ENCODE assay signal across 8 cellular contexts in genomic region chr12:124917135-124917840, GRCh38. TPM values are rescaled to one million over a fixed set of nuclear protein-coding genes. Genes with fewer than 3 reads are reported as not detected.
DNase-seq lines count a peak whose midpoint lies in the region; ATAC-seq and TF ChIP-seq lines count a peak whose summit lies in the region.

No MANE protein-coding gene starts in this region.

- H3K27ac ChIP-seq in breast epithelium, result peak overlapping the region; percentile 98

- ATAC-seq in GM18517 (IDR thresholded peaks at IDR 0.05; ENCODE audit: unreplicated experiment) (peak; percentile 30), HG03025 (IDR thresholded peaks at IDR 0.05; ENCODE audit: low FRiP score, unreplicated experiment) (peak; percentile 40)

- TF ChIP-seq POLR2A in breast epithelium (IDR thresholded peaks at IDR 0.05), result peak; percentile 29

- no peak for TF ChIP-seq CTCF in breast epithelium (IDR thresholded peaks at IDR 0.05)

- H3K36me3 ChIP-seq in breast epithelium, result no peaks in the 10 kb centered on the region

- no peaks in the 10 kb centered on the region for H3K9me3 ChIP-seq in breast epithelium

- peaks cover 7 to 9% of the 10 kb centered on the region in 2 donors for H3K4me1 ChIP-seq in breast epithelium

- no peaks in the 10 kb centered on the region for H3K27me3 ChIP-seq in breast epithelium

- peak overlapping the region; percentile 40 to 98 (median 85) for H3K4me3 ChIP-seq in breast epithelium

- intact Hi-C loops in breast epithelium (cut with DNase I; ENCODE audit: low total_unique reads), result no loop called here

- DNase-seq in T follicular helper cell (ENCODE audit: low read depth) (peak; percentile 92), breast epithelium (ENCODE audit: low spot score in 2 of 2) (peak; percentile 96 to 99), iris pigment epithelial cell (ENCODE audit: low read depth) (peak; percentile 100), NCI-H748 (lab: John Stamatoyannopoulos, UW; ENCODE audit: unreplicated experiment) (no peak), SW 1271 (lab: John Stamatoyannopoulos, UW) (no peak)
- DNase-seq in stimulated activated CD4-positive, alpha-beta T cell treated with anti-CD3 and anti-CD28 coated beads, Interleukin-15, amount 100 ng/mL, for 24 hours, result peak; percentile 95

RNA-seq across cellular contexts. Expression of gene UBC, which starts 2.8 kb away (rescaled TPM):
- total RNA-seq in breast epithelium, result 1,000 to 10,000 TPM; 1,552 to 1,797 (median 1,598) TPM

RNA-seq across cellular contexts. Expression of gene SCARB1, which starts 53.6 kb away (rescaled TPM):
- total RNA-seq in breast epithelium, result 10 to 100 TPM; 18.4 to 61.3 (median 20.2) TPM

Comparison
In these comparisons a context has a peak if more than half of its experiments do, and no peak if none do; other contexts are left out.
1. DNase-seq: peak in T follicular helper cell (single experiment), breast epithelium (2 of 2), iris pigment epithelial cell (single experiment) and stimulated activated CD4-positive, alpha-beta T cell treated with anti-CD3 and anti-CD28 coated beads, Interleukin-15, amount 100 ng/mL, for 24 hours (single experiment); none in NCI-H748 (single experiment) and SW 1271 (0 of 2).